In genomic region chr19:48714759-48715261, GRCh38 we compare ENCODE assay signal across 8 cellular contexts. TPM values are rescaled to one million over a fixed set of nuclear protein-coding genes. Genes with fewer than 3 reads are reported as not detected.
DNase-seq lines count a peak whose midpoint lies in the region; ATAC-seq and TF ChIP-seq lines count a peak whose summit lies in the region.

No MANE protein-coding gene starts in this region.

- ATAC-seq in HCT116, result no peak
- no peak for ATAC-seq in activated T-helper 17 cell treated with anti-CD3 and anti-CD28 coated beads, Interleukin-2, amount 50 U/mL, for 72 hours (replicated peaks)
- no peak for ATAC-seq in stimulated activated effector memory CD8-positive, alpha-beta T cell treated with anti-CD3 and anti-CD28 coated beads, Interleukin-12 subunit alpha, Interleukin-12 subunit beta, amount 100 ng/mL, for 72 hours
- ATAC-seq in HG03520 (IDR thresholded peaks at IDR 0.05; ENCODE audit: unreplicated experiment), result no peak
- no peak for ATAC-seq in HG03565 (IDR thresholded peaks at IDR 0.05; ENCODE audit: unreplicated experiment)

- H3K9me3 Mint-ChIP-seq in activated T-helper 17 cell treated with anti-CD3 and anti-CD28 coated beads, Interleukin-2, amount 50 U/mL, for 72 hours, result no peaks in the 10 kb centered on the region
- no peaks in the 10 kb centered on the region for H3K9me3 Mint-ChIP-seq in stimulated activated effector memory CD8-positive, alpha-beta T cell treated with anti-CD3 and anti-CD28 coated beads, Interleukin-12 subunit alpha, Interleukin-12 subunit beta, amount 100 ng/mL, for 72 hours

- no peaks in the 10 kb centered on the region for H3K27me3 ChIP-seq in HCT116 (ENCODE audit: insufficient read depth, low read length)
- H3K27me3 ChIP-seq in iPS-15b (ENCODE audit: control insufficient read depth, insufficient read depth, low read length), result no peaks in the 10 kb centered on the region

- RAD21 ChIA-PET in HCT116 (lab: Charles Lee; ENCODE audit: low non-redundant PET in 1 of 2, low total read pairs in 2 of 2, uncharacterized antibody in 2 of 2, unreplicated experiment in 2 of 2), result no interaction called here

- intact Hi-C loops in HCT116 (cut with micrococcal nuclease), result loop anchor here (1.0 to 5.0 kb wide), 2 partner anchors 32 to 41 kb away; partner anchors contain the start of gene IZUMO1

- peak overlapping the region; percentile 77 for H3K27ac ChIP-seq in HCT116 (ENCODE audit: low read depth, low read length)

- H3K9me3 ChIP-seq in HCT116 (ENCODE audit: control insufficient read depth in 1 of 2, insufficient read depth in 1 of 2, low read depth in 1 of 2, low read length in 2 of 2) (no peaks in the 10 kb centered on the region), iPS-15b (ENCODE audit: control insufficient read depth, insufficient read depth, low read length) (no peaks in the 10 kb centered on the region)

- no peak for TF ChIP-seq POLR2A in HCT116 (IDR thresholded peaks at IDR 0.05; ENCODE audit: borderline replicate concordance, extremely low read depth, insufficient read depth, insufficient read length)

- no peak for TF ChIP-seq RAD21 in HCT116 (IDR thresholded peaks at IDR 0.05; ENCODE audit: low read depth)

- peak overlapping the region; percentile 90 for H3K4me3 Mint-ChIP-seq in activated T-helper 17 cell treated with anti-CD3 and anti-CD28 coated beads, Interleukin-2, amount 50 U/mL, for 72 hours
- peak overlapping the region; percentile 79 for H3K4me3 Mint-ChIP-seq in stimulated activated effector memory CD8-positive, alpha-beta T cell treated with anti-CD3 and anti-CD28 coated beads, Interleukin-12 subunit alpha, Interleukin-12 subunit beta, amount 100 ng/mL, for 72 hours

- no peaks in the 10 kb centered on the region for H3K36me3 Mint-ChIP-seq in activated T-helper 17 cell treated with anti-CD3 and anti-CD28 coated beads, Interleukin-2, amount 50 U/mL, for 72 hours (ENCODE audit: low read depth)
- no peaks in the 10 kb centered on the region for H3K36me3 Mint-ChIP-seq in stimulated activated effector memory CD8-positive, alpha-beta T cell treated with anti-CD3 and anti-CD28 coated beads, Interleukin-12 subunit alpha, Interleukin-12 subunit beta, amount 100 ng/mL, for 72 hours

- DNase-seq in HCT116 (ENCODE audit: low read depth, low spot score) (no peak), NCI-H2171 (lab: John Stamatoyannopoulos, UW) (no peak)
- no peak for DNase-seq in stimulated activated effector memory CD8-positive, alpha-beta T cell treated with anti-CD3 and anti-CD28 coated beads, Interleukin-12 subunit alpha, Interleukin-12 subunit beta, amount 100 ng/mL, for 72 hours (ENCODE audit: low spot score in 2 of 2)
- no peak for DNase-seq in activated CD4-positive, alpha-beta T cell treated with anti-CD3 and anti-CD28 coated beads for 4 hours

- H3K4me1 Mint-ChIP-seq in activated T-helper 17 cell treated with anti-CD3 and anti-CD28 coated beads, Interleukin-2, amount 50 U/mL, for 72 hours, result no peaks in the 10 kb centered on the region
- peaks cover 23% of the 10 kb centered on the region for H3K4me1 Mint-ChIP-seq in stimulated activated effector memory CD8-positive, alpha-beta T cell treated with anti-CD3 and anti-CD28 coated beads, Interleukin-12 subunit alpha, Interleukin-12 subunit beta, amount 100 ng/mL, for 72 hours

- H3K79me2 ChIP-seq in HCT116 (ENCODE audit: insufficient read depth, low read length), result no peaks in the 10 kb centered on the region

- H3K9me2 ChIP-seq in HCT116 (ENCODE audit: insufficient read depth), result no peaks in the 10 kb centered on the region

- no peaks in the 10 kb centered on the region for H3K36me3 ChIP-seq in HCT116 (ENCODE audit: control insufficient read depth in 1 of 2, insufficient read depth in 2 of 2, low read length in 2 of 2)
- H3K36me3 ChIP-seq in iPS-15b (ENCODE audit: control insufficient read depth, insufficient read depth, low read length), result no peaks in the 10 kb centered on the region

- TSS peak; percentile 60 for BruUV-seq in HCT116 (replicated peaks; lab: Mats Ljungman, UMichigan)

- H3K9ac ChIP-seq in HCT116 (ENCODE audit: low read length), result peak overlapping the region; percentile 79
- peak overlapping the region; percentile 47 for H3K9ac ChIP-seq in iPS-15b (ENCODE audit: low read depth, low read length)

- POLR2A ChIA-PET in HCT116 (lab: Charles Lee), result interaction anchor here (1.0 to 3.4 kb wide), 4 partner anchors 10 to 24 kb away, joined by 3 to 18 read pairs (median 9); partner anchors contain the start of gene FUT2

- peak overlapping the region; percentile 83 for H3K27ac Mint-ChIP-seq in activated T-helper 17 cell treated with anti-CD3 and anti-CD28 coated beads, Interleukin-2, amount 50 U/mL, for 72 hours
- peak overlapping the region; percentile 85 for H3K27ac Mint-ChIP-seq in stimulated activated effector memory CD8-positive, alpha-beta T cell treated with anti-CD3 and anti-CD28 coated beads, Interleukin-12 subunit alpha, Interleukin-12 subunit beta, amount 100 ng/mL, for 72 hours

- no peaks in the 10 kb centered on the region for H3K27me3 Mint-ChIP-seq in activated T-helper 17 cell treated with anti-CD3 and anti-CD28 coated beads, Interleukin-2, amount 50 U/mL, for 72 hours

- H3K4me3 ChIP-seq in HCT116 (replicated peaks in 1 of 2; ENCODE audit: low read depth in 1 of 2, low read length in 2 of 2) (peak overlapping the region; percentile 73 to 88), iPS-15b (ENCODE audit: low read depth, low read length) (peak overlapping the region; percentile 66)

- no peaks in the 10 kb centered on the region for H4K20me1 ChIP-seq in HCT116 (ENCODE audit: insufficient read depth)

- peak overlapping the region; percentile 94 for H3K4me2 ChIP-seq in HCT116 (ENCODE audit: low read length)

- no peak for TF ChIP-seq CTCF in HCT116 (IDR thresholded peaks at IDR 0.05 in 2 of 3, conservative IDR thresholded peaks at IDR 0.05 in 1 of 3; ENCODE audit: borderline replicate concordance in 1 of 3, insufficient read depth in 1 of 3, low read depth in 2 of 3, low read length in 2 of 3)

- H3K4me1 ChIP-seq in HCT116 (ENCODE audit: control insufficient read depth in 1 of 2, insufficient read depth in 2 of 2, low read length in 2 of 2) (peaks cover 8 to 30% of the 10 kb centered on the region in 2 experiments), iPS-15b (ENCODE audit: control insufficient read depth, insufficient read depth, low read length) (peaks cover 12% of the 10 kb centered on the region)

- CTCF ChIA-PET in HCT116 (lab: Charles Lee), result interaction anchor here (2.3 kb wide), 1 partner anchor 24 kb away, joined by 7 read pairs; no protein-coding TSS in a partner anchor

- H2AFZ ChIP-seq in HCT116 (ENCODE audit: low read depth, low read length, poor library complexity, severe bottlenecking), result no peak overlapping the region

TF ChIP-seq in HCT116, 20 proteins besides CTCF, POLR2A, EP300 and RAD21 (continues in another document):
- TF ChIP-seq JUND (IDR thresholded peaks at IDR 0.05), result no peak
- no peak for TF ChIP-seq ATF3 (IDR thresholded peaks at IDR 0.05)
- TF ChIP-seq ELF1 (IDR thresholded peaks at IDR 0.05; ENCODE audit: borderline replicate concordance, low read depth), result no peak
- no peak for TF ChIP-seq SIN3A (IDR thresholded peaks at IDR 0.05; ENCODE audit: low read depth)
- TF ChIP-seq ZBTB33 (IDR thresholded peaks at IDR 0.05; ENCODE audit: extremely low read depth, insufficient replicate concordance, low read length), result no peak
- no peak for TF ChIP-seq EZH2phosphoT487 (IDR thresholded peaks at IDR 0.05; ENCODE audit: borderline replicate concordance)
- no peak for TF ChIP-seq ZFX (IDR thresholded peaks at IDR 0.05)
- no peak for TF ChIP-seq SP1 (IDR thresholded peaks at IDR 0.05; ENCODE audit: low read depth)
- TF ChIP-seq EGR1 (IDR thresholded peaks at IDR 0.05; ENCODE audit: low read depth), result no peak
- TF ChIP-seq CEBPB (IDR thresholded peaks at IDR 0.05; ENCODE audit: low read depth), result no peak
- no peak for TF ChIP-seq FOSL1 (IDR thresholded peaks at IDR 0.05; ENCODE audit: low read depth)

RNA-seq across cellular contexts. Expression of gene MAMSTR, which starts 4.7 kb away (rescaled TPM):
- 1.3 TPM for total RNA-seq in HCT116 (2021; ENCODE audit: unreplicated experiment)
- 0.85 and 0.91 TPM in 2 replicates for polyA plus RNA-seq in HCT116 (2012)
- total RNA-seq in activated T-helper 17 cell treated with anti-CD3 and anti-CD28 coated beads, Interleukin-2, amount 50 U/mL, for 72 hours, result 1 to 10 TPM; 1.1 to 1.7 TPM

RNA-seq across cellular contexts. Expression of gene FUT2, which starts 19.0 kb away (rescaled TPM):
- total RNA-seq in HCT116 (2021; ENCODE audit: unreplicated experiment), result 12.5 TPM
- 14.5 and 15.7 TPM in 2 replicates for polyA plus RNA-seq in HCT116 (2012)
- total RNA-seq in activated T-helper 17 cell treated with anti-CD3 and anti-CD28 coated beads, Interleukin-2, amount 50 U/mL, for 72 hours, result not detected

RNA-seq across cellular contexts. Expression of gene RASIP1, which starts 25.6 kb away (rescaled TPM):
- 1.9 TPM for total RNA-seq in HCT116 (2021; ENCODE audit: unreplicated experiment)
- polyA plus RNA-seq in HCT116 (2012), result 1.8 and 1.9 TPM in 2 replicates
- total RNA-seq in activated T-helper 17 cell treated with anti-CD3 and anti-CD28 coated beads, Interleukin-2, amount 50 U/mL, for 72 hours, result under 1 TPM; 0.19 to 0.67 TPM

RNA-seq across cellular contexts. Expression of gene IZUMO1, which starts 31.9 kb away (rescaled TPM):
- 1.7 TPM for total RNA-seq in HCT116 (2021; ENCODE audit: unreplicated experiment)
- 1.5 and 2.0 TPM in 2 replicates for polyA plus RNA-seq in HCT116 (2012)
- not detected for total RNA-seq in activated T-helper 17 cell treated with anti-CD3 and anti-CD28 coated beads, Interleukin-2, amount 50 U/mL, for 72 hours

RNA-seq across cellular contexts. Expression of gene FUT1, which starts 37.6 kb away (rescaled TPM):
- 14.1 TPM for total RNA-seq in HCT116 (2021; ENCODE audit: unreplicated experiment)
- polyA plus RNA-seq in HCT116 (2012), result 11.8 and 13.1 TPM in 2 replicates
- under 1 TPM; 0.30 to 0.40 TPM for total RNA-seq in activated T-helper 17 cell treated with anti-CD3 and anti-CD28 coated beads, Interleukin-2, amount 50 U/mL, for 72 hours

Comparison
In these comparisons a context has a peak if more than half of its experiments do, and no peak if none do; other contexts are left out.
1. RNA of gene FUT2, which starts 19.0 kb away (total RNA-seq): 12.5 TPM in HCT116 (single experiment); not detected in activated T-helper 17 cell treated with anti-CD3 and anti-CD28 coated beads, Interleukin-2, amount 50 U/mL, for 72 hours; every median in the first group is over 10 times any median in the second.